In genomic region chr4:13527983-13528822, GRCh38 we compare ENCODE assay signal across 8 cellular contexts. TPM values are rescaled to one million over a fixed set of nuclear protein-coding genes. Genes with fewer than 3 reads are reported as not detected.
DNase-seq lines count a peak whose midpoint lies in the region; ATAC-seq and TF ChIP-seq lines count a peak whose summit lies in the region.

No MANE protein-coding gene starts in this region.

- intact Hi-C loops in naive thymus-derived CD4-positive, alpha-beta T cell (cut with micrococcal nuclease), result loop anchor here (2.0 kb wide), 1 partner anchor 19 kb away; no protein-coding TSS in a partner anchor
- intact Hi-C loops in ascending aorta (cut with DNase I), result no loop called here

- peak overlapping the region in 1 of 9 donors; percentile 46 for H3K27ac Mint-ChIP-seq in naive thymus-derived CD4-positive, alpha-beta T cell

- CTCF ChIA-PET in naive thymus-derived CD4-positive, alpha-beta T cell (lab: Charles Lee), result no interaction called here

- POLR2A ChIA-PET in naive thymus-derived CD4-positive, alpha-beta T cell (lab: Charles Lee), result no interaction called here

- H3K9me3 Mint-ChIP-seq in naive thymus-derived CD4-positive, alpha-beta T cell, result peaks cover 0 to 32% (median 2%) of the 10 kb centered on the region in 11 donors

- peak overlapping the region; percentile 86 for H3K4me3 ChIP-seq in OCI-LY3 (ENCODE audit: low read length)
- no peak overlapping the region for H3K4me3 ChIP-seq in naive thymus-derived CD4-positive, alpha-beta T cell (ENCODE audit: low read length)
- H3K4me3 ChIP-seq in ascending aorta, result no peak overlapping the region

- H3K27ac ChIP-seq in OCI-LY3 (ENCODE audit: low read length) (peak overlapping the region; percentile 41; the same call in 1 of the 2 replicates), ascending aorta (no peak overlapping the region)
- no peak overlapping the region for H3K27ac ChIP-seq in naive thymus-derived CD4-positive, alpha-beta T cell (ENCODE audit: low read depth, low read length)

- H4K20me1 ChIP-seq in OCI-LY3 (ENCODE audit: insufficient read depth, low read length), result no peaks in the 10 kb centered on the region

- no peaks in the 10 kb centered on the region for H3K79me2 ChIP-seq in OCI-LY3 (ENCODE audit: low read length)

- DNase-seq in AG08395 (ENCODE audit: low spot score) (peak; percentile 2), cerebellar cortex (ENCODE audit: low spot score) (no peak), ascending aorta (ENCODE audit: low spot score in 2 of 2) (no peak), GDM1 (lab: John Stamatoyannopoulos, UW) (no peak)
- DNase-seq in naive thymus-derived CD4-positive, alpha-beta T cell, result peak in 1 of 9 donors; percentile 17

- H2AFZ ChIP-seq in OCI-LY3 (ENCODE audit: low read depth, low read length), result peak overlapping the region; percentile 79

- H3K4me1 ChIP-seq in OCI-LY3 (ENCODE audit: low read length), result peaks cover 16% of the 10 kb centered on the region
- peaks cover 9 to 15% of the 10 kb centered on the region in 2 donors for H3K4me1 ChIP-seq in naive thymus-derived CD4-positive, alpha-beta T cell (ENCODE audit: control insufficient read depth in 2 of 2, insufficient read depth in 2 of 2, low read length in 2 of 2)
- H3K4me1 ChIP-seq in ascending aorta, result peaks cover 0 to 3% of the 10 kb centered on the region in 2 donors

- peaks cover 11 to 45% (median 28%) of the 10 kb centered on the region in 7 donors for H3K4me1 Mint-ChIP-seq in naive thymus-derived CD4-positive, alpha-beta T cell

- H3K9ac ChIP-seq in OCI-LY3 (ENCODE audit: low read length), result peak overlapping the region; percentile 71

- TF ChIP-seq CTCF in OCI-LY3 (IDR thresholded peaks at IDR 0.05; ENCODE audit: low read depth, low read length), result no peak
- no peak for TF ChIP-seq CTCF in ascending aorta (IDR thresholded peaks at IDR 0.05)

- H3K36me3 Mint-ChIP-seq in naive thymus-derived CD4-positive, alpha-beta T cell, result peaks cover 0 to 5% (median 0%) of the 10 kb centered on the region in 5 donors

- ATAC-seq in GM18858 (IDR thresholded peaks at IDR 0.05; ENCODE audit: unreplicated experiment) (peak; percentile 76), HG02938 (IDR thresholded peaks at IDR 0.05; ENCODE audit: unreplicated experiment) (peak; percentile 90)
- ATAC-seq in naive thymus-derived CD4-positive, alpha-beta T cell, result peak; percentile 49

- peak overlapping the region; percentile 99 for H3K4me2 ChIP-seq in OCI-LY3 (ENCODE audit: low read length)

- H3K27me3 Mint-ChIP-seq in naive thymus-derived CD4-positive, alpha-beta T cell, result peaks cover 82 to 90% (median 89%) of the 10 kb centered on the region in 5 donors

- H3K36me3 ChIP-seq in OCI-LY3 (replicated peaks; ENCODE audit: low read depth, low read length) (no peaks in the 10 kb centered on the region), ascending aorta (no peaks in the 10 kb centered on the region)
- no peaks in the 10 kb centered on the region for H3K36me3 ChIP-seq in naive thymus-derived CD4-positive, alpha-beta T cell (ENCODE audit: control insufficient read depth in 2 of 3, insufficient read depth in 3 of 3, low read length in 3 of 3)

- no peaks in the 10 kb centered on the region for H3K9me3 ChIP-seq in OCI-LY3 (ENCODE audit: insufficient read depth, low read length)
- H3K9me3 ChIP-seq in naive thymus-derived CD4-positive, alpha-beta T cell (ENCODE audit: control insufficient read depth in 2 of 3, low read length in 3 of 3), result peaks cover 0 to 15% (median 0%) of the 10 kb centered on the region in 3 experiments
- H3K9me3 ChIP-seq in ascending aorta, result peaks cover 6 to 14% of the 10 kb centered on the region in 2 donors

- peak overlapping the region; percentile 9 to 70 (median 59) for H3K4me3 Mint-ChIP-seq in naive thymus-derived CD4-positive, alpha-beta T cell

- peaks cover 27% of the 10 kb centered on the region for H3K27me3 ChIP-seq in OCI-LY3 (ENCODE audit: low read depth, low read length)
- H3K27me3 ChIP-seq in naive thymus-derived CD4-positive, alpha-beta T cell (ENCODE audit: control insufficient read depth in 2 of 2, insufficient read depth in 2 of 2, low read length in 2 of 2), result peaks cover 12 to 45% of the 10 kb centered on the region in 2 donors
- H3K27me3 ChIP-seq in ascending aorta, result peaks cover 36% of the 10 kb centered on the region

RNA-seq across cellular contexts. Expression of gene NKX3-2, which starts 16.1 kb away (rescaled TPM):
- total RNA-seq in naive thymus-derived CD4-positive, alpha-beta T cell, result not detected
- not detected for polyA plus RNA-seq in naive thymus-derived CD4-positive, alpha-beta T cell
- not detected for total RNA-seq in ascending aorta

RNA-seq across cellular contexts. Expression of gene RAB28, which starts 44.1 kb away (rescaled TPM):
- 10 to 100 TPM in 3 of 5 experiments, 1 to 10 TPM in 2; 8.0 to 16.1 (median 14.0) TPM for total RNA-seq in naive thymus-derived CD4-positive, alpha-beta T cell
- polyA plus RNA-seq in naive thymus-derived CD4-positive, alpha-beta T cell, result 10 to 100 TPM; 11.0 to 14.8 TPM
- total RNA-seq in ascending aorta, result 3.2 TPM
